Comparison of ENCODE assay signal across 14 cellular contexts in the genomic region with DNA sequence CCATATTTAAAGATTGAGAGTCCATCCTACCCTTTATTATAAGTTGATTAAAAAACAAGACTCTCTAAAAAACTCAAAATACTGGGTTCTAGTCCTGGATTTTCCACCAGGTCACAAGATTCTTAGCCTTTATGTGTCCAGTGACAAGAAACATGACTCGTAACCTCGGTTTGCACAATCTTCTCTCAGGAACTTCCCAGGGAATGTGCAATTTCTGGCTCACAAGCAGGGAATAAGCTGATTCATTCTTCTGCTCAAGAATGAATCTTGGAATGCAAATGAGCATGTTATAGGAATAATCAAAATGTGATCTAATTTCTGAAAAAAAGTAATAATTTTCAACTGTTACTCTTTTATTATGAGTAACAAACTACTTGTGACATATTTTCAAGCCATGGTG. TPM values are rescaled to one million over a fixed set of nuclear protein-coding genes. Genes with fewer than 3 reads are reported as not detected.
DNase-seq lines count a peak whose midpoint lies in the region; ATAC-seq, FAIRE-seq and TF ChIP-seq lines count a peak whose summit lies in the region.
"Had no signal": no experiment of that assay in that cellular context is flagged by ENCODE, and none has a peak within 500 bp of the region (broad histone marks: within the 10 kb centered on the region; RNA-seq: fewer than 3 reads in every experiment).

No MANE protein-coding gene starts in this region.

- H3K36me3 ChIP-seq in keratinocyte (ENCODE audit: control insufficient read depth in 2 of 2, extremely low read depth in 1 of 2, insufficient read depth in 2 of 2, low read length in 2 of 2), result no peaks in the 10 kb centered on the region
- H3K36me3 ChIP-seq: BLaER1, spleen had no signal

- no peak overlapping the region for H3K27ac Mint-ChIP-seq in stimulated activated effector memory CD8-positive, alpha-beta T cell treated with anti-CD3 and anti-CD28 coated beads, Interleukin-12 subunit alpha, Interleukin-12 subunit beta, amount 100 ng/mL, for 72 hours

- no peak overlapping the region for H3K4me2 ChIP-seq in keratinocyte (ENCODE audit: control insufficient read depth, extremely low read depth, insufficient read depth, low read depth, low read length)
- H3K4me2 ChIP-seq: BLaER1 had no signal

- H4K20me1 ChIP-seq in keratinocyte (ENCODE audit: control insufficient read depth, extremely low read depth, insufficient read depth, low read length), result no peaks in the 10 kb centered on the region
- H4K20me1 ChIP-seq: BLaER1 had no signal

- no peaks in the 10 kb centered on the region for H3K79me2 ChIP-seq in keratinocyte (ENCODE audit: control insufficient read depth, insufficient read depth, low read length)

- DNase-seq in ACHN, result peak; percentile 88
- peak; percentile 31 for DNase-seq in HK-2 (ENCODE audit: unreplicated experiment)
- peak; percentile 64 for DNase-seq in astrocyte of the cerebellum (ENCODE audit: low read depth)
- peak; percentile 50 for DNase-seq in keratinocyte (ENCODE audit: low read depth, low spot score)
- DNase-seq in stimulated activated CD4-positive, alpha-beta T cell treated with anti-CD3 and anti-CD28 coated beads, Interleukin-2, amount 100 ng/mL, for 24 hours, result no peak
- DNase-seq in stimulated activated effector memory CD8-positive, alpha-beta T cell treated with anti-CD3 and anti-CD28 coated beads, Interleukin-12 subunit alpha, Interleukin-12 subunit beta, amount 100 ng/mL, for 72 hours (ENCODE audit: low spot score in 2 of 2), result no peak
- DNase-seq in ureter (ENCODE audit: low spot score), result no peak
- DNase-seq: activated CD8-positive, alpha-beta memory T cell treated with anti-CD3 and anti-CD28 coated beads for 24 hours; head of caudate nucleus; NCI-H510A treated with DMSO at 0.1 percent for 48 hours; spleen had no signal

- no peak overlapping the region for H3K4me3 Mint-ChIP-seq in stimulated activated effector memory CD8-positive, alpha-beta T cell treated with anti-CD3 and anti-CD28 coated beads, Interleukin-12 subunit alpha, Interleukin-12 subunit beta, amount 100 ng/mL, for 72 hours

- no peaks in the 10 kb centered on the region for H3K36me3 Mint-ChIP-seq in stimulated activated effector memory CD8-positive, alpha-beta T cell treated with anti-CD3 and anti-CD28 coated beads, Interleukin-12 subunit alpha, Interleukin-12 subunit beta, amount 100 ng/mL, for 72 hours

- H3K4me3 ChIP-seq in astrocyte of the cerebellum (ENCODE audit: low read depth, low read length) (no peak overlapping the region), keratinocyte (ENCODE audit: control insufficient read depth in 2 of 3, extremely low read depth in 1 of 3, insufficient read depth in 2 of 3, low read depth in 1 of 3, low read length in 3 of 3) (no peak overlapping the region)
- H3K4me3 ChIP-seq: BLaER1, SK-N-MC, spleen had no signal

- H2AFZ ChIP-seq in keratinocyte (ENCODE audit: control insufficient read depth, low read length), result no peak overlapping the region

- no peaks in the 10 kb centered on the region for H3K9me1 ChIP-seq in keratinocyte (ENCODE audit: control insufficient read depth, extremely low read depth, insufficient read depth, low read length)

- dilution Hi-C loops in keratinocyte (cut with MboI; ENCODE audit: extremely low pct_ligation_motif_present, low sequenced_read_pairs), result no loop called here

- H3K4me1 Mint-ChIP-seq in stimulated activated effector memory CD8-positive, alpha-beta T cell treated with anti-CD3 and anti-CD28 coated beads, Interleukin-12 subunit alpha, Interleukin-12 subunit beta, amount 100 ng/mL, for 72 hours, result no peaks in the 10 kb centered on the region

- no peak for ATAC-seq in stimulated activated effector memory CD8-positive, alpha-beta T cell treated with anti-CD3 and anti-CD28 coated beads, Interleukin-12 subunit alpha, Interleukin-12 subunit beta, amount 100 ng/mL, for 72 hours
- ATAC-seq in GM21786 (IDR thresholded peaks at IDR 0.05; ENCODE audit: unreplicated experiment), result no peak

- peak; percentile 68 for FAIRE-seq in keratinocyte (lab: Jason Lieb, UNC)

- no peak for TF ChIP-seq CTCF in astrocyte of the cerebellum (IDR thresholded peaks at IDR 0.05; ENCODE audit: low read depth, low read length, missing control alignments)
- TF ChIP-seq CTCF in keratinocyte (optimal IDR thresholded peaks at IDR 0.05 in 1 of 3, IDR thresholded peaks at IDR 0.05 in 1 of 3, conservative IDR thresholded peaks at IDR 0.05 in 1 of 3; ENCODE audit: extremely low read depth in 1 of 3, insufficient read depth in 2 of 3, low read length in 3 of 3), result no peak

- H3K9me3 ChIP-seq in keratinocyte (ENCODE audit: control insufficient read depth, low read depth, low read length), result no peaks in the 10 kb centered on the region
- H3K9me3 ChIP-seq: spleen had no signal

- no peaks in the 10 kb centered on the region for H3K27me3 ChIP-seq in keratinocyte (ENCODE audit: control insufficient read depth, extremely low read depth, insufficient read depth, low read length)
- H3K27me3 ChIP-seq: BLaER1, spleen had no signal

- H3K4me1 ChIP-seq in keratinocyte (ENCODE audit: control insufficient read depth, extremely low read depth, insufficient read depth, low read length), result peaks cover 4% of the 10 kb centered on the region
- H3K4me1 ChIP-seq: BLaER1, spleen had no signal

- H3K9me3 Mint-ChIP-seq in stimulated activated effector memory CD8-positive, alpha-beta T cell treated with anti-CD3 and anti-CD28 coated beads, Interleukin-12 subunit alpha, Interleukin-12 subunit beta, amount 100 ng/mL, for 72 hours, result no peaks in the 10 kb centered on the region

- H3K9ac ChIP-seq in keratinocyte (ENCODE audit: control insufficient read depth, extremely low read depth, insufficient read depth, low read length), result no peak overlapping the region
- H3K9ac ChIP-seq: BLaER1 had no signal

- no peak overlapping the region for H3K27ac ChIP-seq in keratinocyte (ENCODE audit: control insufficient read depth, insufficient read depth, low read length)
- H3K27ac ChIP-seq: BLaER1, SK-N-MC, spleen had no signal

- in situ Hi-C loops in ACHN (cut with HindIII; ENCODE audit: low pct_ligation_motif_present, low pct_unique_long_range_greater_than_20kb, low sequenced_read_pairs), result no loop called here
- in situ Hi-C loops in astrocyte of the cerebellum (cut with HindIII; ENCODE audit: low sequenced_read_pairs), result no loop called here

RNA-seq across cellular contexts. Expression of a gene that starts 45.1 kb away (rescaled TPM):
- 5.6 to 9.3 TPM (median 6.7 TPM) in 3 replicates for polyA plus RNA-seq in keratinocyte
- 5.3 TPM for polyA plus RNA-seq in keratinocyte (2011; ENCODE audit: low read depth)
- polyA plus RNA-seq in keratinocyte (2011; cell fraction: cytosol; rRNA removed), result 5.7 and 9.8 TPM in 2 replicates
- polyA plus RNA-seq in keratinocyte (2011; cell fraction: nucleus; rRNA removed), result 4.8 and 6.4 TPM in 2 replicates
- 6.1 and 6.4 TPM in 2 replicates for polyA plus RNA-seq in keratinocyte (2012; ENCODE audit: low replicate concordance)
- polyA minus RNA-seq in keratinocyte, result 2.7 to 7.8 TPM (median 5.3 TPM) in 3 replicates
- polyA minus RNA-seq in keratinocyte (2011; cell fraction: cytosol; rRNA and poly(A)+ RNA removed), result 8.2 TPM
- polyA minus RNA-seq in keratinocyte (2011; cell fraction: nucleus; rRNA and poly(A)+ RNA removed), result 5.8 and 9.4 TPM in 2 replicates
- total RNA-seq in ureter, result 9.4 TPM

Comparison
In these comparisons a context has a peak if more than half of its experiments do, and no peak if none do; other contexts are left out.
1. DNase-seq: peak in ACHN (single experiment), HK-2 (single experiment), astrocyte of the cerebellum (single experiment) and keratinocyte (single experiment); none in stimulated activated CD4-positive, alpha-beta T cell treated with anti-CD3 and anti-CD28 coated beads, Interleukin-2, amount 100 ng/mL, for 24 hours (0 of 2), stimulated activated effector memory CD8-positive, alpha-beta T cell treated with anti-CD3 and anti-CD28 coated beads, Interleukin-12 subunit alpha, Interleukin-12 subunit beta, amount 100 ng/mL, for 72 hours (0 of 2) and ureter (single experiment).